ENCODE assay signal across 24 cellular contexts in genomic region chr2:19102696-19103403, GRCh38.
"Had no signal": no experiment of that assay in that cellular context is flagged by ENCODE, and none has a peak within 500 bp of the region (broad histone marks: within the 10 kb centered on the region; RNA-seq: fewer than 3 reads in every experiment).

No MANE protein-coding gene starts in this region.

- FAIRE-seq: keratinocyte had no signal

- H3K4me2 ChIP-seq: neural progenitor cell had no signal

- H3K27ac ChIP-seq: dorsolateral prefrontal cortex, epithelial cell of prostate, esophagus squamous epithelium, foreskin keratinocyte, left ventricle myocardium inferior, lower lobe of right lung, neural progenitor cell, ovary, skin epidermis, suprapubic skin, thyroid gland had no signal

- H3K27me3 ChIP-seq: dorsolateral prefrontal cortex, esophagus squamous epithelium, foreskin keratinocyte, neural progenitor cell, ovary, suprapubic skin, thyroid gland had no signal

- H3K36me3 Mint-ChIP-seq: immature natural killer cell; memory B cell; natural killer cell treated with Interleukin-12 subunit alpha and Interleukin-12 subunit beta and Interleukin-15 and Interleukin-18, amount 100 ng/mL, for 72 hours; neural progenitor cell; type B pancreatic cell had no signal

- DNase-seq: cortex of kidney; dorsolateral prefrontal cortex; effector CD8-positive, alpha-beta T cell; esophagus squamous epithelium; foreskin keratinocyte; immature natural killer cell; left ventricle myocardium inferior; lower lobe of right lung; midbrain; nucleus accumbens; ovary; retina; stimulated activated naive CD4-positive, alpha-beta T cell; thyroid gland had no signal

- H3K4me3 ChIP-seq: dorsolateral prefrontal cortex, esophagus squamous epithelium, left ventricle myocardium inferior, lower lobe of right lung, neural progenitor cell, ovary, skin epidermis, suprapubic skin, thyroid gland had no signal

- H3K9me3 ChIP-seq: esophagus squamous epithelium, left ventricle myocardium inferior, lower lobe of right lung, ovary, suprapubic skin, thyroid gland had no signal

- H3K27me3 Mint-ChIP-seq: memory B cell; natural killer cell treated with Interleukin-12 subunit alpha and Interleukin-12 subunit beta and Interleukin-15 and Interleukin-18, amount 100 ng/mL, for 72 hours; progenitor cell of endocrine pancreas; type B pancreatic cell had no signal

- H3K4me3 Mint-ChIP-seq: immature natural killer cell; memory B cell; natural killer cell treated with Interleukin-12 subunit alpha and Interleukin-12 subunit beta and Interleukin-15 and Interleukin-18, amount 100 ng/mL, for 72 hours; neural progenitor cell; type B pancreatic cell had no signal

- ATAC-seq: foreskin keratinocyte; natural killer cell treated with Interleukin-12 subunit alpha and Interleukin-12 subunit beta and Interleukin-15 and Interleukin-18, amount 100 ng/mL, for 72 hours; sciatic nerve had no signal

- H3K36me3 ChIP-seq: esophagus squamous epithelium, left ventricle myocardium inferior, lower lobe of right lung, neural progenitor cell, ovary, suprapubic skin, thyroid gland had no signal

- H3K9ac ChIP-seq: neural progenitor cell had no signal

- H3K4me1 ChIP-seq: left ventricle myocardium inferior, neural progenitor cell, suprapubic skin had no signal

- H3K27ac Mint-ChIP-seq: immature natural killer cell; memory B cell; natural killer cell treated with Interleukin-12 subunit alpha and Interleukin-12 subunit beta and Interleukin-15 and Interleukin-18, amount 100 ng/mL, for 72 hours; neural progenitor cell; progenitor cell of endocrine pancreas; type B pancreatic cell had no signal

- H2AFZ ChIP-seq: neural progenitor cell had no signal

- H3K4me1 Mint-ChIP-seq: immature natural killer cell, neural progenitor cell had no signal
